Comparison of ENCODE assay signal across 8 cellular contexts in genomic region chr18:68428026-68428425, GRCh38.
DNase-seq lines count a peak whose midpoint lies in the region; ATAC-seq and TF ChIP-seq lines count a peak whose summit lies in the region.
"Had no signal": no experiment of that assay in that cellular context is flagged by ENCODE, and none has a peak within 500 bp of the region (broad histone marks: within the 10 kb centered on the region; RNA-seq: fewer than 3 reads in every experiment).

No MANE protein-coding gene starts in this region.

- no peak for TF ChIP-seq CTCF in epithelial cell of esophagus (IDR thresholded peaks at IDR 0.05; ENCODE audit: insufficient read depth, low read depth, low read length, missing control alignments)

- no peak for ATAC-seq in HG02623 (IDR thresholded peaks at IDR 0.05; ENCODE audit: unreplicated experiment)

- no peak overlapping the region for H3K4me3 ChIP-seq in epithelial cell of esophagus (ENCODE audit: low read length)

- DNase-seq in GM03348 (ENCODE audit: low spot score) (peak; percentile 76), NCI-H510A treated with DMSO at 0.1 percent for 48 hours (lab: John Stamatoyannopoulos, UW) (peak; percentile 41), epithelial cell of esophagus (ENCODE audit: low read depth) (peak; percentile 94), pons (ENCODE audit: low spot score) (peak; percentile 71), NOMO-1 treated with DMSO at 0.1 percent for 48 hours (lab: John Stamatoyannopoulos, UW; ENCODE audit: unreplicated experiment) (no peak), T-helper 9 cell (no peak)
- DNase-seq: NCI-H1436 had no signal

Comparison
In these comparisons a context has a peak if more than half of its experiments do, and no peak if none do; other contexts are left out.
1. DNase-seq: peak in GM03348 (single experiment), NCI-H510A treated with DMSO at 0.1 percent for 48 hours (single experiment), epithelial cell of esophagus (single experiment) and pons (single experiment); none in NOMO-1 treated with DMSO at 0.1 percent for 48 hours (single experiment) and T-helper 9 cell (single experiment).